Comparison of ENCODE assay signal across 8 cellular contexts in the genomic region with DNA sequence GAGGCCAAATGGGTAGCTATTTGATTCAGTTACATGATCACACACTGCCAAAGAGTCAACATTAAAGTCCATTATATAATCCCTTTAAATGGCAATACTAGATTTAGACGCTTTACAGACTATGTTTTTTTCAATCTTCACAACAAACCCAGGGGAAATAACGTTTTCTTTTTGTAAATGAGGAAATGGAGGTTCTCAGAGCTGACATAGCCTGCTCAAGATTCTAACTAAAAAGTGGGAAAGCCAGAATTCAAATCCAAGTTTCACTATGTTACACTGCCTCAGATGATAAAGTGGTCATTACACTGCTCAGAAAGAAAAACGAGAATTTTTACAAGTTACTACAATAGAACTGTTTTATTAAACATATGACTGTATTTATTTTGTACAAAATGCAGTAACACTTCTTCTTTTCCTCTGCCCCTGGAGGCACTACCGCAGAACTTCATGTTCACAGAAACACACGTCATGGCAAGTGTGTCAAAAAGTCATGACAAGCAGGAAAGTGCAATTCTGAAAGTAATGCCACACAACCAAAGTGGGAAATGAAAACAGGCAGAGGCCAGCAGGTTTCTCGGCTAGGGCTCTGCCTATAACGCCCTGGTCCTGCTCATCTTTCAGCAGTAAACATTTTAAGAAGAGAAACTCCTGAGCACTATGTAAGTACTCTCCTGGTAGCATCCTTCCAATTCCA. TPM values are rescaled to one million over a fixed set of nuclear protein-coding genes. Genes with fewer than 3 reads are reported as not detected.
DNase-seq lines count a peak whose midpoint lies in the region; ATAC-seq, FAIRE-seq and TF ChIP-seq lines count a peak whose summit lies in the region.

No MANE protein-coding gene starts in this region.

- H3K27me3 ChIP-seq in KMS-11 (ENCODE audit: insufficient read depth, low read depth): no peaks in the 10 kb centered on the region
- H3K27me3 ChIP-seq in K562 (ENCODE audit: control insufficient read depth in 2 of 2, insufficient read depth in 2 of 2, low read length in 2 of 2): no peaks in the 10 kb centered on the region

- in situ Hi-C loops in K562 (cut with MboI): no loop called here

- H3K79me2 ChIP-seq in KMS-11 (ENCODE audit: insufficient read depth, low read depth) (peaks cover 4% of the 10 kb centered on the region; the same call in 1 of the 2 replicates), K562 (ENCODE audit: control insufficient read depth, insufficient read depth, low read length) (no peaks in the 10 kb centered on the region)

- H3K4me2 ChIP-seq in KMS-11: peak overlapping the region; percentile 68
- H3K4me2 ChIP-seq in K562 (ENCODE audit: insufficient read depth, low read length): no peak overlapping the region

- POLR2A ChIA-PET in K562 (lab: Yijun Ruan, JAX): interaction anchor here (0.6 to 2.7 kb wide), 5 partner anchors 8 to 66 kb away, joined by 3 to 16 read pairs (median 3); no protein-coding TSS in a partner anchor

- H3K9me1 ChIP-seq in K562 (ENCODE audit: control insufficient read depth, insufficient read depth, low read length): no peaks in the 10 kb centered on the region

- H3K36me3 ChIP-seq in KMS-11 (ENCODE audit: insufficient read depth) (peaks cover 22% of the 10 kb centered on the region; the same call in 1 of the 2 replicates), K562 (ENCODE audit: control insufficient read depth, insufficient read depth, low read length) (peaks cover 86% of the 10 kb centered on the region)

- no peak for TF ChIP-seq EP300 in K562 (IDR thresholded peaks at IDR 0.05; ENCODE audit: low read length)

- no peak for TF ChIP-seq POLR2A in K562 (conservative IDR thresholded peaks at IDR 0.05)

- no peak for FAIRE-seq in K562 (lab: Jason Lieb, UNC)

- H3K9me3 ChIP-seq in K562 (replicated peaks; ENCODE audit: control insufficient read depth, insufficient read depth, low read depth, low read length): no peaks in the 10 kb centered on the region

- no peak overlapping the region for H2AFZ ChIP-seq in KMS-11 (ENCODE audit: low read depth)
- H2AFZ ChIP-seq in K562 (ENCODE audit: low read depth, low read length): no peak overlapping the region

- H4K20me1 ChIP-seq in KMS-11 (ENCODE audit: insufficient read depth) (no peaks in the 10 kb centered on the region), K562 (replicated peaks; ENCODE audit: control insufficient read depth, insufficient read depth, low read length) (no peaks in the 10 kb centered on the region)

- TSS peak; percentile 43 for BruUV-seq in K562 (replicated peaks; lab: Mats Ljungman, UMichigan)

- ATAC-seq in GM18868 (IDR thresholded peaks at IDR 0.05; ENCODE audit: unreplicated experiment) (peak; percentile 43), K562 (no peak), GM19023 (IDR thresholded peaks at IDR 0.05; ENCODE audit: unreplicated experiment) (no peak)

- TF ChIP-seq CTCF in KMS-11 (conservative IDR thresholded peaks at IDR 0.05; ENCODE audit: low read depth, low read length): peak; percentile 53
- no peak for TF ChIP-seq CTCF in K562 (IDR thresholded peaks at IDR 0.05 in 2 of 3, conservative IDR thresholded peaks at IDR 0.05 in 1 of 3; ENCODE audit: insufficient read depth in 2 of 3, low read depth in 1 of 3, low read length in 3 of 3)

- H3K4me3 ChIP-seq in KMS-11 (IDR thresholded peaks at IDR 0.05; ENCODE audit: insufficient read depth, low read depth, low read length): no peak overlapping the region
- no peak overlapping the region for H3K4me3 ChIP-seq in K562

- H3K27ac ChIP-seq in KMS-11 (peak overlapping the region; percentile 74), K562 (ENCODE audit: extremely low read depth, low read depth, low read length) (no peak overlapping the region)

- WGBS in K562 (ENCODE audit: insufficient coverage, low coverage, missing lambda C conversion rate): 70% methylated on average over 7 of the region's 7 CpGs

- H3K4me1 ChIP-seq in KMS-11 (ENCODE audit: low read depth, poor library complexity, severe bottlenecking): peaks cover 95% of the 10 kb centered on the region
- H3K4me1 ChIP-seq in K562 (replicated peaks in 1 of 2; ENCODE audit: control insufficient read depth in 2 of 2, insufficient read depth in 2 of 2, low read length in 2 of 2): 0 out of 5 replicates have a peak, but pooled peaks cover 0 to 2% of the 10 kb centered on the region in 2 experiments

- intact Hi-C loops in K562 (cut with micrococcal nuclease): no loop called here
- intact Hi-C loops in posterior vena cava (cut with DNase I): no loop called here

- TF ChIP-seq RAD21 in K562 (CRISPR knock-in tag; conservative IDR thresholded peaks at IDR 0.05 in 1 of 2, IDR thresholded peaks at IDR 0.05 in 1 of 2): no peak

- CTCF ChIA-PET in K562 (lab: Yijun Ruan, JAX; ENCODE audit: low intra/inter-chr PET ratio): no interaction called here

- no peak for DNase-seq in K562 (ENCODE audit: extremely low read depth in 1 of 4, low spot score in 3 of 4)
- peak in 5 of 6 experiments; percentile 5 to 65 (median 17) for DNase-seq in stimulated activated naive CD4-positive, alpha-beta T cell (lab: John Stamatoyannopoulos, UW)
- DNase-seq in posterior vena cava (ENCODE audit: low spot score): no peak
- DNase-seq in NCI-H345 treated with DMSO at 0.1 percent for 48 hours (lab: John Stamatoyannopoulos, UW; ENCODE audit: unreplicated experiment): no peak
- no peak for DNase-seq in NCI-H510A (lab: John Stamatoyannopoulos, UW)

- H3K9ac ChIP-seq in KMS-11 (peak overlapping the region; percentile 24; the same call in 1 of the 2 replicates), K562 (ENCODE audit: insufficient read depth in 1 of 2, low read depth in 2 of 2, low read length in 2 of 2) (no peak overlapping the region)

TF ChIP-seq in K562, 482 proteins besides CTCF, POLR2A, EP300 and RAD21 (continues in another document):
- TF ChIP-seq ZNF263 (CRISPR knock-in tag; IDR thresholded peaks at IDR 0.05; ENCODE audit: borderline replicate concordance) (no peak), XRCC3 (IDR thresholded peaks at IDR 0.05) (no peak)

RNA-seq across cellular contexts. Expression of gene THEMIS2, which starts 19.0 kb away (rescaled TPM):
- 11.1 and 36.1 TPM in 2 replicates for total RNA-seq in K562 (2011; cell fraction: chromatin; rRNA removed; ENCODE audit: low replicate concordance)
- 23.2 and 25.5 TPM in 2 replicates for total RNA-seq in K562 (2011; cell fraction: nucleolus; rRNA removed)
- 18.8 and 19.5 TPM in 2 replicates for total RNA-seq in K562 (2011; cell fraction: nucleoplasm; rRNA removed)
- 10.8 and 12.6 TPM in 2 replicates for total RNA-seq in K562 (2014; rRNA removed)
- total RNA-seq in K562 (2014; rRNA removed; fragmentation: Illumina TruSeq; extraction: Trizol): 4.2 and 6.8 TPM in 2 replicates
- total RNA-seq in K562 (2015; rRNA removed; fragmentation: Illumina TruSeq; extraction: Trizol): 4.6 and 4.9 TPM in 2 replicates
- total RNA-seq in K562 (2021): 12.7 TPM in 2 replicates
- 8.5 and 16.9 TPM in 2 replicates for polyA plus RNA-seq in K562 (2011; rRNA removed)
- 15.5 and 15.9 TPM in 2 replicates for polyA plus RNA-seq in K562 (2011; cell fraction: cytosol; rRNA removed)
- polyA plus RNA-seq in K562 (2011; cell fraction: nucleus; rRNA removed): 23.2 and 24.7 TPM in 2 replicates
- polyA plus RNA-seq in K562 (2012): 8.4 and 16.6 TPM in 2 replicates
- 8.0 and 9.5 TPM in 2 replicates for polyA plus RNA-seq in K562 (2014; fragmentation: Illumina TruSeq; extraction: Trizol)
- polyA plus RNA-seq in K562 (2014; fragmentation: Nextera tagmentation; extraction: Ambion mirVana): 1 to 10 TPM; 2.3 to 3.4 TPM
- polyA plus RNA-seq in K562 (2014; rRNA removed): 11.7 and 12.8 TPM in 2 replicates
- polyA minus RNA-seq in K562 (2011; rRNA and poly(A)+ RNA removed): 7.9 and 9.4 TPM in 2 replicates
- polyA minus RNA-seq in K562 (2011; cell fraction: cytosol; rRNA and poly(A)+ RNA removed): 7.0 and 10.6 TPM in 2 replicates
- 8.6 and 11.6 TPM in 2 replicates for polyA minus RNA-seq in K562 (2011; cell fraction: nucleus; rRNA and poly(A)+ RNA removed)
- 10 to 100 TPM; 21.0 to 34.7 TPM for total RNA-seq in posterior vena cava

RNA-seq across cellular contexts. Expression of gene RPA2, which starts 23.0 kb away (rescaled TPM):
- total RNA-seq in K562 (2011; cell fraction: chromatin; rRNA removed; ENCODE audit: low replicate concordance): 37.6 and 39.9 TPM in 2 replicates
- total RNA-seq in K562 (2011; cell fraction: nucleolus; rRNA removed): 42.4 and 43.4 TPM in 2 replicates
- total RNA-seq in K562 (2011; cell fraction: nucleoplasm; rRNA removed): 47.2 and 54.0 TPM in 2 replicates
- 177 and 243 TPM in 2 replicates for total RNA-seq in K562 (2014; rRNA removed)
- total RNA-seq in K562 (2014; rRNA removed; fragmentation: Illumina TruSeq; extraction: Trizol): 150 and 169 TPM in 2 replicates
- total RNA-seq in K562 (2015; rRNA removed; fragmentation: Illumina TruSeq; extraction: Trizol): 136 and 144 TPM in 2 replicates
- total RNA-seq in K562 (2021): 119 and 121 TPM in 2 replicates
- polyA plus RNA-seq in K562 (2011; rRNA removed): 177 and 222 TPM in 2 replicates
- 110 and 113 TPM in 2 replicates for polyA plus RNA-seq in K562 (2011; cell fraction: cytosol; rRNA removed)
- polyA plus RNA-seq in K562 (2011; cell fraction: nucleus; rRNA removed): 85.8 and 86.7 TPM in 2 replicates
- polyA plus RNA-seq in K562 (2012): 103 and 129 TPM in 2 replicates
- 198 and 207 TPM in 2 replicates for polyA plus RNA-seq in K562 (2014; fragmentation: Illumina TruSeq; extraction: Trizol)
- polyA plus RNA-seq in K562 (2014; fragmentation: Nextera tagmentation; extraction: Ambion mirVana): 100 to 1,000 TPM; 260 to 516 TPM
- polyA plus RNA-seq in K562 (2014; rRNA removed): 265 and 295 TPM in 2 replicates
- polyA minus RNA-seq in K562 (2011; rRNA and poly(A)+ RNA removed): 69.4 and 70.6 TPM in 2 replicates
- polyA minus RNA-seq in K562 (2011; cell fraction: cytosol; rRNA and poly(A)+ RNA removed): 40.0 and 42.4 TPM in 2 replicates
- 18.3 and 27.1 TPM in 2 replicates for polyA minus RNA-seq in K562 (2011; cell fraction: nucleus; rRNA and poly(A)+ RNA removed)
- 10 to 100 TPM; 20.8 to 21.1 TPM for total RNA-seq in posterior vena cava

RNA-seq across cellular contexts. Expression of gene SMPDL3B, which starts 43.5 kb away (rescaled TPM):
- 1.3 and 1.6 TPM in 2 replicates for total RNA-seq in K562 (2011; cell fraction: chromatin; rRNA removed; ENCODE audit: low replicate concordance)
- 1.4 and 2.0 TPM in 2 replicates for total RNA-seq in K562 (2011; cell fraction: nucleolus; rRNA removed)
- 1.1 and 1.6 TPM in 2 replicates for total RNA-seq in K562 (2011; cell fraction: nucleoplasm; rRNA removed)
- total RNA-seq in K562 (2014; rRNA removed) (0.73 and 0.98 TPM in 2 replicates), K562 (2014; rRNA removed; fragmentation: Illumina TruSeq; extraction: Trizol) (0.36 and 0.38 TPM in 2 replicates), K562 (2015; rRNA removed; fragmentation: Illumina TruSeq; extraction: Trizol) (0.07 and 0.11 TPM in 2 replicates), K562 (2021) (0.74 and 0.98 TPM in 2 replicates), posterior vena cava (under 1 TPM in 1 of 2 donors, not detected in 1; 0.33 TPM)
- polyA plus RNA-seq in K562 (2011; rRNA removed) (0.68 and 1.1 TPM in 2 replicates), K562 (2014; fragmentation: Illumina TruSeq; extraction: Trizol) (0.71 and 0.97 TPM in 2 replicates), K562 (2014; fragmentation: Nextera tagmentation; extraction: Ambion mirVana) (under 1 TPM; 0.10 to 0.41 TPM), K562 (2014; rRNA removed) (1.1 and 1.2 TPM in 2 replicates)
- polyA plus RNA-seq in K562 (2011; cell fraction: cytosol; rRNA removed): 1.1 and 2.3 TPM in 2 replicates
- 0.70 and 1.6 TPM in 2 replicates for polyA plus RNA-seq in K562 (2011; cell fraction: nucleus; rRNA removed)
- polyA plus RNA-seq in K562 (2012): 0.30 and 1.1 TPM in 2 replicates
- 0.53 and 0.54 TPM in 2 replicates for polyA minus RNA-seq in K562 (2011; rRNA and poly(A)+ RNA removed)
- polyA minus RNA-seq in K562 (2011; cell fraction: cytosol; rRNA and poly(A)+ RNA removed): 0.48 TPM in 1 of 2 replicates, not detected in the other
- polyA minus RNA-seq in K562 (2011; cell fraction: nucleus; rRNA and poly(A)+ RNA removed): 0.27 and 0.56 TPM in 2 replicates

Comparison
In these comparisons a context has a peak if more than half of its experiments do, and no peak if none do; other contexts are left out.
1. DNase-seq: peak in stimulated activated naive CD4-positive, alpha-beta T cell (5 of 6); none in K562 (0 of 4), posterior vena cava (single experiment), NCI-H345 treated with DMSO at 0.1 percent for 48 hours (single experiment) and NCI-H510A (single experiment).